9 cellular contexts compared by ENCODE assay signal in the genomic region with DNA sequence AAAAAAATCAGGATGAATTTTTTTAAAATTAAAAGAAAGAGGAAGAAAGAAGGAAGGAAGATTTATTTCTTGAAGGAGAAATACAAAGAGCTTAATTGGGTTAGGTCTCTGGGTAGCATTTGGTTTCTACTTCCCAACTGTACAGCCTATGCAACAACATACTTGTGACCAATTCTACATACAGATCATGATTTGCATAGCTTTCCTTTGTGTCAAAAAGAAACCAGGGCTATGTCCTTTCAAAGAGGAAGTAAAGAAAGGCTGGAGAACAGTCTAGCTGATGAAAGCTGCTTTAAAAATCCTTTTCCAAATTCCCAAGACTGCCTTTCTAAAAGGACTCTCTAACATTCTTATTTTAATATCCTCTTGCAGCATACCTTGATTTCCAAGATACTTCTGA. TPM values are rescaled to one million over a fixed set of nuclear protein-coding genes. Genes with fewer than 3 reads are reported as not detected.
DNase-seq lines count a peak whose midpoint lies in the region; ATAC-seq and FAIRE-seq lines count a peak whose summit lies in the region.
"Had no signal": no experiment of that assay in that cellular context is flagged by ENCODE, and none has a peak within 500 bp of the region (broad histone marks: within the 10 kb centered on the region; RNA-seq: fewer than 3 reads in every experiment).

No MANE protein-coding gene starts in this region.

- intact Hi-C loops in CD4-positive, alpha-beta memory T cell (cut with micrococcal nuclease) = no loop called here

- H3K27ac ChIP-seq in small intestine (ENCODE audit: low read depth in 1 of 2, low read length in 1 of 2) = no peak overlapping the region
- no peak overlapping the region for H3K27ac ChIP-seq in CD4-positive, alpha-beta memory T cell (ENCODE audit: low read depth, low read length)
- H3K27ac ChIP-seq: skin epidermis had no signal

- no peak overlapping the region for H3K27ac Mint-ChIP-seq in CD4-positive, alpha-beta memory T cell
- H3K27ac Mint-ChIP-seq in activated naive CD4-positive, alpha-beta T cell treated with anti-CD3 and anti-CD28 coated beads, Interleukin-2, amount 50 U/mL, for 72 hours = no peak overlapping the region

- H3K36me3 ChIP-seq in small intestine (ENCODE audit: control insufficient read depth in 2 of 2, insufficient read depth in 2 of 2, low read length in 2 of 2) = peaks cover 0 to 2% of the 10 kb centered on the region in 2 donors
- H3K36me3 ChIP-seq in CD4-positive, alpha-beta memory T cell (ENCODE audit: insufficient read depth, low read length) = no peaks in the 10 kb centered on the region

- H3K9me3 ChIP-seq in small intestine (ENCODE audit: control insufficient read depth, low read depth) = no peaks in the 10 kb centered on the region
- no peaks in the 10 kb centered on the region for H3K9me3 ChIP-seq in CD4-positive, alpha-beta memory T cell (ENCODE audit: control insufficient read depth in 1 of 2, low read length in 2 of 2)

- no peaks in the 10 kb centered on the region for H3K27me3 ChIP-seq in small intestine (ENCODE audit: control insufficient read depth in 2 of 2, insufficient read depth in 2 of 2, low read length in 2 of 2)
- no peaks in the 10 kb centered on the region for H3K27me3 ChIP-seq in CD4-positive, alpha-beta memory T cell (ENCODE audit: insufficient read depth, low read length)

- H3K4me1 ChIP-seq in small intestine (ENCODE audit: control insufficient read depth in 2 of 2, insufficient read depth in 1 of 2, low read depth in 1 of 2, low read length in 1 of 2) = peaks cover 0 to 2% of the 10 kb centered on the region in 2 donors
- H3K4me1 ChIP-seq in CD4-positive, alpha-beta memory T cell (ENCODE audit: insufficient read depth, low read length) = no peaks in the 10 kb centered on the region

- DNase-seq in NAMALWA (ENCODE audit: low spot score) (peak; percentile 59), non-pigmented ciliary epithelial cell (ENCODE audit: low read depth) (peak; percentile 58), small intestine (no peak), NCI-H2029 treated with DMSO at 0.1 percent for 48 hours (lab: John Stamatoyannopoulos, UW) (no peak)
- no peak for DNase-seq in CD4-positive, alpha-beta memory T cell
- no peak for DNase-seq in activated naive CD4-positive, alpha-beta T cell treated with anti-CD3 and anti-CD28 coated beads, Interleukin-2, amount 50 U/mL, for 72 hours (ENCODE audit: low spot score in 2 of 2)

- no peak overlapping the region for H3K4me3 ChIP-seq in small intestine (ENCODE audit: low read depth in 1 of 2, low read length in 2 of 2)
- no peak overlapping the region for H3K4me3 ChIP-seq in CD4-positive, alpha-beta memory T cell (ENCODE audit: low read length in 2 of 2)
- H3K4me3 ChIP-seq: skin epidermis had no signal

- POLR2A ChIA-PET in CD4-positive, alpha-beta memory T cell (lab: Charles Lee; ENCODE audit: partially characterized antibody) = interaction anchor here (1.1 kb wide), 1 partner anchor 31 kb away, joined by 3 read pairs; no protein-coding TSS in a partner anchor

- no peak overlapping the region for H3K4me3 Mint-ChIP-seq in CD4-positive, alpha-beta memory T cell

- CTCF ChIA-PET in CD4-positive, alpha-beta memory T cell (lab: Charles Lee; ENCODE audit: partially characterized antibody) = no interaction called here

- ATAC-seq in GM18870 (IDR thresholded peaks at IDR 0.05; ENCODE audit: unreplicated experiment) = peak; percentile 100
- ATAC-seq in HG02678 (IDR thresholded peaks at IDR 0.05; ENCODE audit: unreplicated experiment) = peak; percentile 100
- ATAC-seq in activated naive CD4-positive, alpha-beta T cell treated with anti-CD3 and anti-CD28 coated beads, Interleukin-2, amount 50 U/mL, for 72 hours = no peak

- H3K36me3 Mint-ChIP-seq in CD4-positive, alpha-beta memory T cell = peaks cover 33 to 35% of the 10 kb centered on the region in 2 donors
- no peaks in the 10 kb centered on the region for H3K36me3 Mint-ChIP-seq in activated naive CD4-positive, alpha-beta T cell treated with anti-CD3 and anti-CD28 coated beads, Interleukin-2, amount 50 U/mL, for 72 hours

- H3K9me3 Mint-ChIP-seq in CD4-positive, alpha-beta memory T cell = no peaks in the 10 kb centered on the region
- H3K9me3 Mint-ChIP-seq in activated naive CD4-positive, alpha-beta T cell treated with anti-CD3 and anti-CD28 coated beads, Interleukin-2, amount 50 U/mL, for 72 hours = no peaks in the 10 kb centered on the region

- no peak for FAIRE-seq in small intestine (lab: Jason Lieb, UNC)

- no peaks in the 10 kb centered on the region for H3K4me1 Mint-ChIP-seq in CD4-positive, alpha-beta memory T cell

- H3K27me3 Mint-ChIP-seq in CD4-positive, alpha-beta memory T cell = no peaks in the 10 kb centered on the region

RNA-seq across cellular contexts. Expression of a gene that starts 6.1 kb away (rescaled TPM):
- polyA plus RNA-seq in small intestine = 10 to 100 TPM; 14.4 to 71.8 (median 46.2) TPM
- 1 to 10 TPM; 2.6 to 3.0 TPM for total RNA-seq in CD4-positive, alpha-beta memory T cell
- not detected for polyA plus RNA-seq in CD4-positive, alpha-beta memory T cell
- total RNA-seq in activated naive CD4-positive, alpha-beta T cell treated with anti-CD3 and anti-CD28 coated beads, Interleukin-2, amount 50 U/mL, for 72 hours = under 1 TPM; 0.62 to 0.87 TPM

RNA-seq across cellular contexts. Expression of a gene that starts 54.2 kb away (rescaled TPM):
- polyA plus RNA-seq in small intestine = 10 to 100 TPM in 1 of 3 donors, 1 to 10 TPM in 2; 7.6 to 12.8 (median 7.6) TPM
- total RNA-seq in CD4-positive, alpha-beta memory T cell = 10 to 100 TPM; 31.9 to 33.0 TPM
- polyA plus RNA-seq in CD4-positive, alpha-beta memory T cell = 10 to 100 TPM; 34.7 to 37.4 TPM
- 10 to 100 TPM; 24.5 to 53.4 TPM for total RNA-seq in activated naive CD4-positive, alpha-beta T cell treated with anti-CD3 and anti-CD28 coated beads, Interleukin-2, amount 50 U/mL, for 72 hours

RNA-seq across cellular contexts. Expression of a gene that starts 54.4 kb away (rescaled TPM):
- 1 to 10 TPM; 3.0 to 7.0 (median 3.6) TPM for polyA plus RNA-seq in small intestine
- total RNA-seq in CD4-positive, alpha-beta memory T cell = 10 to 100 TPM; 30.0 to 30.2 TPM
- polyA plus RNA-seq in CD4-positive, alpha-beta memory T cell = 10 to 100 TPM; 15.3 to 16.1 TPM
- 10 to 100 TPM; 11.9 to 20.7 TPM for total RNA-seq in activated naive CD4-positive, alpha-beta T cell treated with anti-CD3 and anti-CD28 coated beads, Interleukin-2, amount 50 U/mL, for 72 hours

Comparison
In these comparisons a context has a peak if more than half of its experiments do, and no peak if none do; other contexts are left out.
1. ATAC-seq: peak in GM18870 (single experiment) and HG02678 (single experiment); none in activated naive CD4-positive, alpha-beta T cell treated with anti-CD3 and anti-CD28 coated beads, Interleukin-2, amount 50 U/mL, for 72 hours (0 of 2).
2. DNase-seq: peak in NAMALWA (single experiment) and non-pigmented ciliary epithelial cell (single experiment); none in small intestine (single experiment), NCI-H2029 treated with DMSO at 0.1 percent for 48 hours (single experiment), CD4-positive, alpha-beta memory T cell (0 of 5) and activated naive CD4-positive, alpha-beta T cell treated with anti-CD3 and anti-CD28 coated beads, Interleukin-2, amount 50 U/mL, for 72 hours (0 of 2).